ENCODE assay signal across 22 cellular contexts in genomic region chr19:41000310-41000737, GRCh38. TPM values are rescaled to one million over a fixed set of nuclear protein-coding genes. Genes with fewer than 3 reads are reported as not detected.
DNase-seq lines count a peak whose midpoint lies in the region; ATAC-seq, FAIRE-seq and TF ChIP-seq lines count a peak whose summit lies in the region.
"Had no signal": no experiment of that assay in that cellular context is flagged by ENCODE, and none has a peak within 500 bp of the region (broad histone marks: within the 10 kb centered on the region; RNA-seq: fewer than 3 reads in every experiment).

No MANE protein-coding gene starts in this region.

- H3K27ac Mint-ChIP-seq in activated CD4-positive, alpha-beta memory T cell treated with anti-CD3 and anti-CD28 coated beads for 36 hours = no peak overlapping the region
- no peak overlapping the region for H3K27ac Mint-ChIP-seq in activated CD4-positive, alpha-beta memory T cell treated with anti-CD3 and anti-CD28 coated beads, Interleukin-2, amount 10 ng/mL, durations not matched to agents 7 days and 5 days
- H3K27ac Mint-ChIP-seq: CD4-positive, alpha-beta memory T cell; HFFc6; stimulated activated memory B cell treated with anti-CD40 and anti-IgM and Interleukin-4, amounts not matched to agents 10 μg/mL and 1 μg/mL and 100 μg/mL, for 72 hours had no signal

- H3K27ac ChIP-seq in WERI-Rb-1 = no peak overlapping the region
- H3K27ac ChIP-seq: ascending aorta, epithelial cell of prostate had no signal

- no peaks in the 10 kb centered on the region for H3K9me3 ChIP-seq in WERI-Rb-1 (ENCODE audit: severe bottlenecking)
- H3K9me3 ChIP-seq: ascending aorta had no signal

- H3K4me3 Mint-ChIP-seq in activated CD4-positive, alpha-beta memory T cell treated with anti-CD3 and anti-CD28 coated beads for 36 hours = no peak overlapping the region
- H3K4me3 Mint-ChIP-seq in activated CD4-positive, alpha-beta memory T cell treated with anti-CD3 and anti-CD28 coated beads, Interleukin-2, amount 10 ng/mL, durations not matched to agents 7 days and 5 days = no peak overlapping the region
- H3K4me3 Mint-ChIP-seq: CD4-positive, alpha-beta memory T cell; HFFc6; stimulated activated memory B cell treated with anti-CD40 and anti-IgM and Interleukin-4, amounts not matched to agents 10 μg/mL and 1 μg/mL and 100 μg/mL, for 72 hours had no signal

- H3K4me1 Mint-ChIP-seq in activated CD4-positive, alpha-beta memory T cell treated with anti-CD3 and anti-CD28 coated beads for 36 hours (ENCODE audit: low read depth) = peaks cover 5% of the 10 kb centered on the region
- peaks cover 5% of the 10 kb centered on the region for H3K4me1 Mint-ChIP-seq in activated CD4-positive, alpha-beta memory T cell treated with anti-CD3 and anti-CD28 coated beads, Interleukin-2, amount 10 ng/mL, durations not matched to agents 7 days and 5 days
- H3K4me1 Mint-ChIP-seq: stimulated activated memory B cell treated with anti-CD40 and anti-IgM and Interleukin-4, amounts not matched to agents 10 μg/mL and 1 μg/mL and 100 μg/mL, for 72 hours had no signal

- TF ChIP-seq CTCF in WERI-Rb-1 (IDR thresholded peaks at IDR 0.05; ENCODE audit: low read depth, low read length) = no peak

- no peak for FAIRE-seq in urothelium cell line (lab: Jason Lieb, UNC)
- FAIRE-seq: kidney had no signal

- H3K9me3 Mint-ChIP-seq in activated CD4-positive, alpha-beta memory T cell treated with anti-CD3 and anti-CD28 coated beads for 36 hours = no peaks in the 10 kb centered on the region
- H3K9me3 Mint-ChIP-seq in activated CD4-positive, alpha-beta memory T cell treated with anti-CD3 and anti-CD28 coated beads, Interleukin-2, amount 10 ng/mL, durations not matched to agents 7 days and 5 days = peaks cover 3% of the 10 kb centered on the region
- H3K9me3 Mint-ChIP-seq: HFFc6 had no signal

- no peak overlapping the region for H3K4me3 ChIP-seq in WERI-Rb-1 (ENCODE audit: low read depth, low read length)
- H3K4me3 ChIP-seq: ascending aorta had no signal

- H3K27me3 ChIP-seq in WERI-Rb-1 (ENCODE audit: insufficient read depth, low read depth, severe bottlenecking) = no peaks in the 10 kb centered on the region
- H3K27me3 ChIP-seq: ascending aorta had no signal

- POLR2A ChIA-PET in activated CD4-positive, alpha-beta memory T cell treated with anti-CD3 and anti-CD28 coated beads for 36 hours (lab: Charles Lee) = no interaction called here
- POLR2A ChIA-PET in activated CD4-positive, alpha-beta memory T cell treated with anti-CD3 and anti-CD28 coated beads, Interleukin-2, amount 10 ng/mL, durations not matched to agents 7 days and 5 days (lab: Charles Lee) = no interaction called here

- no peaks in the 10 kb centered on the region for H3K36me3 ChIP-seq in WERI-Rb-1
- H3K36me3 ChIP-seq: ascending aorta had no signal

- H3K36me3 Mint-ChIP-seq in activated CD4-positive, alpha-beta memory T cell treated with anti-CD3 and anti-CD28 coated beads for 36 hours = no peaks in the 10 kb centered on the region
- no peaks in the 10 kb centered on the region for H3K36me3 Mint-ChIP-seq in activated CD4-positive, alpha-beta memory T cell treated with anti-CD3 and anti-CD28 coated beads, Interleukin-2, amount 10 ng/mL, durations not matched to agents 7 days and 5 days (ENCODE audit: low read depth)
- H3K36me3 Mint-ChIP-seq: CD4-positive, alpha-beta memory T cell; stimulated activated memory B cell treated with anti-CD40 and anti-IgM and Interleukin-4, amounts not matched to agents 10 μg/mL and 1 μg/mL and 100 μg/mL, for 72 hours had no signal

- peaks cover 12% of the 10 kb centered on the region for H3K27me3 Mint-ChIP-seq in activated CD4-positive, alpha-beta memory T cell treated with anti-CD3 and anti-CD28 coated beads for 36 hours
- H3K27me3 Mint-ChIP-seq in activated CD4-positive, alpha-beta memory T cell treated with anti-CD3 and anti-CD28 coated beads, Interleukin-2, amount 10 ng/mL, durations not matched to agents 7 days and 5 days = peaks cover 16% of the 10 kb centered on the region

- peak; percentile 72 for ATAC-seq in left colon
- no peak for ATAC-seq in HG02571 (IDR thresholded peaks at IDR 0.05; ENCODE audit: unreplicated experiment)
- ATAC-seq: SK-N-SH treated with all-trans-retinoic acid at 6 μM for 48 hours; stimulated activated memory B cell treated with anti-CD40 and anti-IgM and Interleukin-4, amounts not matched to agents 10 μg/mL and 1 μg/mL and 100 μg/mL, for 72 hours had no signal

- DNase-seq in activated CD4-positive, alpha-beta memory T cell treated with anti-CD3 and anti-CD28 coated beads for 36 hours = peak; percentile 11
- no peak for DNase-seq in activated CD4-positive, alpha-beta memory T cell treated with anti-CD3 and anti-CD28 coated beads, Interleukin-2, amount 10 ng/mL, durations not matched to agents 7 days and 5 days
- DNase-seq in SW480 (ENCODE audit: low spot score) (peak; percentile 47), left colon (peak; percentile 32 to 34), urothelium cell line (ENCODE audit: low spot score) (peak; percentile 55), NCI-H146 (lab: John Stamatoyannopoulos, UW) (no peak), WERI-Rb-1 (no peak)
- DNase-seq: activated gamma-delta T cell; CD4-positive, alpha-beta memory T cell; GDM1; head of caudate nucleus; HFFc6; kidney; NCI-H1105 treated with DMSO at 0.1 percent for 48 hours; NCI-H446; trophoblast cell had no signal

- CTCF ChIA-PET in activated CD4-positive, alpha-beta memory T cell treated with anti-CD3 and anti-CD28 coated beads for 36 hours (lab: Charles Lee) = interaction anchor here (1.2 kb wide), 1 partner anchor 28 kb away, joined by 4 read pairs; no protein-coding TSS in a partner anchor
- CTCF ChIA-PET in activated CD4-positive, alpha-beta memory T cell treated with anti-CD3 and anti-CD28 coated beads, Interleukin-2, amount 10 ng/mL, durations not matched to agents 7 days and 5 days (lab: Charles Lee) = no interaction called here

- intact Hi-C loops in activated CD4-positive, alpha-beta memory T cell treated with anti-CD3 and anti-CD28 coated beads for 36 hours (cut with micrococcal nuclease) = no loop called here
- intact Hi-C loops in left colon (cut with DNase I, micrococcal nuclease) = no loop called here

RNA-seq across cellular contexts. Expression of gene CYP2B6, which starts 9.2 kb away (rescaled TPM):
- total RNA-seq in activated CD4-positive, alpha-beta memory T cell treated with anti-CD3 and anti-CD28 coated beads for 36 hours = not detected
- not detected for total RNA-seq in activated CD4-positive, alpha-beta memory T cell treated with anti-CD3 and anti-CD28 coated beads, Interleukin-2, amount 10 ng/mL, durations not matched to agents 7 days and 5 days
- 1 to 10 TPM; 4.6 to 5.1 TPM for total RNA-seq in left colon
- total RNA-seq: ascending aorta; CD4-positive, alpha-beta memory T cell; HFFc6; osteocyte had no signal

Comparison
In these comparisons a context has a peak if more than half of its experiments do, and no peak if none do; other contexts are left out.
1. DNase-seq: peak in activated CD4-positive, alpha-beta memory T cell treated with anti-CD3 and anti-CD28 coated beads for 36 hours (single experiment), SW480 (single experiment), left colon (2 of 2) and urothelium cell line (single experiment); none in activated CD4-positive, alpha-beta memory T cell treated with anti-CD3 and anti-CD28 coated beads, Interleukin-2, amount 10 ng/mL, durations not matched to agents 7 days and 5 days (single experiment), NCI-H146 (single experiment) and WERI-Rb-1 (single experiment).
2. RNA of gene CYP2B6, which starts 9.2 kb away (total RNA-seq): 4.6 to 5.1 TPM in left colon; not detected in activated CD4-positive, alpha-beta memory T cell treated with anti-CD3 and anti-CD28 coated beads for 36 hours and not detected in activated CD4-positive, alpha-beta memory T cell treated with anti-CD3 and anti-CD28 coated beads, Interleukin-2, amount 10 ng/mL, durations not matched to agents 7 days and 5 days; every median in the first group is over 4 times any median in the second.